In the genomic region with DNA sequence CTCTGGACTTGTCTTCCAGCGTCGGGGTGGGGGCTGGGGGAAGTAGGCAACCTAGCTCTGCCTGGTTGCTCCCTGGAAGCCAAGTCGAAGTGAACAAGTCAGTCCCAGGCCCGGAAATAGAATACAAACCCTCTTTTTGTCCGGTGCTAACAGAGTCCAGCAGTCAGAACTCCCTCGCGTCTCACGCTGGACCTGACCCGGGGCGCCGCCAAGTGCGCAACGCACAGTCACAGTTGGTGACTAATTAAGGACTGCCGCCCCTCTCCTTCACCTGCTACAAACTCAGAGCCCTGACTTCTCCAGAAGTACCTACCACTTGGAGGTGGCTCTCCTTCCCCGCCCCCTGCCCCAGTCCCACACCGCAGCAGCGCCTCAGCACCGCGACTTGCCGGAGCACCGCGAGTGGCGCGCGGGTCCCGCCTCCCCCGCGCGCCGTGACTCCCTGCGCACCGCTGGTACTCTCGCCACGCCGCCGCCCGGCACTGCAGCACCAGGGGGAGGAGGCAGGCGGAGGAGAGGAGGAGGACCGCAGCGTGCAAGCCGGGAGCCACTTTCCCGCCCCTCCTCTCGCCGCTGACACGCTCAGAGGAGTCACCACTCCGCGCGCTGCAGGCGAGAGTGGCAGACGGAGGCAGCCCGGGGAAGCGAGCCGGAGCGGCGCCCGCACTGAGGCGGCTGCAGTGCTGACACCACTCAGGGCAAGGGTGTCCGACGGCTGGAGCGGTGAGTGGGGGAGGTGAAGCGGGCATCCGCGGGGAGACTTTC, we compare ENCODE assay signal across 1 cellular context.
TF ChIP-seq lines count a peak whose summit lies in the region.

A gene with protein sequence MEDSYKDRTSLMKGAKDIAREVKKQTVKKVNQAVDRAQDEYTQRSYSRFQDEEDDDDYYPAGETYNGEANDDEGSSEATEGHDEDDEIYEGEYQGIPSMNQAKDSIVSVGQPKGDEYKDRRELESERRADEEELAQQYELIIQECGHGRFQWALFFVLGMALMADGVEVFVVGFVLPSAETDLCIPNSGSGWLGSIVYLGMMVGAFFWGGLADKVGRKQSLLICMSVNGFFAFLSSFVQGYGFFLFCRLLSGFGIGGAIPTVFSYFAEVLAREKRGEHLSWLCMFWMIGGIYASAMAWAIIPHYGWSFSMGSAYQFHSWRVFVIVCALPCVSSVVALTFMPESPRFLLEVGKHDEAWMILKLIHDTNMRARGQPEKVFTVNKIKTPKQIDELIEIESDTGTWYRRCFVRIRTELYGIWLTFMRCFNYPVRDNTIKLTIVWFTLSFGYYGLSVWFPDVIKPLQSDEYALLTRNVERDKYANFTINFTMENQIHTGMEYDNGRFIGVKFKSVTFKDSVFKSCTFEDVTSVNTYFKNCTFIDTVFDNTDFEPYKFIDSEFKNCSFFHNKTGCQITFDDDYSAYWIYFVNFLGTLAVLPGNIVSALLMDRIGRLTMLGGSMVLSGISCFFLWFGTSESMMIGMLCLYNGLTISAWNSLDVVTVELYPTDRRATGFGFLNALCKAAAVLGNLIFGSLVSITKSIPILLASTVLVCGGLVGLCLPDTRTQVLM (plus strand): TSS at position 594 of the 765 bp plus-strand sequence. CDS start 48,368 bp downstream, outside the sequence.

TF ChIP-seq in GM12878, 131 proteins besides CTCF, POLR2A, EP300 and RAD21 (continued from another document):
- TF ChIP-seq HDAC6 (IDR thresholded peaks at IDR 0.05; ENCODE audit: unreplicated experiment): peak; percentile 97
